8 cellular contexts compared by ENCODE assay signal in the genomic region with DNA sequence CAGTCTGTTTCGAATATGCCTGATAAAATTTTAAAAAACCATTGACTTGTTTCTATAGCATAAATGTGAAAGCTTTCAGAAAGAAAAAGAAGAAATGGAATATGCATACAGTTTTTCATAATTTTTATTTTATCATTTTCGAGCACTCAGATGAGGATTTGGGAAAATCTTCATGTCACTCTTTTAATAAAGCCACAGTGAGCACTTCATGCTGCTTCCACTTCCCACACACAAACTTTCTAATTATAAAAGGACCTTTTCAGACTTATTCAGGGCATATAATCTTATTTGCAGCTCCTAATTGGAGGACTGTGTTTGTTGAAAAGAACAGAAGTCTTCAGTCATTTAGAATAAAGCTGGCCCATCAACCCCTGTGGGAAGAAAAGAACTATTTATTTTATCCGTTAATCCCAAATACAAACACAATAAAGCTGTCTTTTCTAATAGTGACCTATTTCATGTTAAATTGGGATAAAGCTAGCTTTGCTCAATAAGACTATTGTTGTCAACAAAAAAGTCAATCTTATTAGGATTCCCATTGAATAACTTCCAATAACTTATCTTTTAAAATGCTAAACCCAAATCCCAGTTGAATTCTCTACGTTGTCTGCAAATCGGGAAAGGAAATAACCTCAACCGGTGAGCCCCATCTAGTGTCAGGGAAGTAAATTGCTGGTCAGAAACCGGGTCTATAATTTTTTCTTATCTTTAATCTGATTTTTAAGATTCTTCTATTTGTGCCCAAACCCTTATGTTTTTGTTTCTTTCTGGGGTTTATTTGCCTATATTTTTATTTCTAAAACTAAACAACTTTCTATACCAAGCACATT.
DNase-seq lines count a peak whose midpoint lies in the region; ATAC-seq and TF ChIP-seq lines count a peak whose summit lies in the region.

No MANE protein-coding gene starts in this region.

- no peak overlapping the region for H3K4me3 ChIP-seq in right lobe of liver

- WGBS in right lobe of liver (ENCODE audit: insufficient coverage, low coverage, low lambda C conversion rate, missing lambda C conversion rate): 13% methylated on average over 7 of the region's 7 CpGs

- no peaks in the 10 kb centered on the region for H3K36me3 ChIP-seq in right lobe of liver

- no peaks in the 10 kb centered on the region for H3K27me3 ChIP-seq in right lobe of liver

- H3K4me1 Mint-ChIP-seq in stimulated activated naive B cell treated with anti-CD40 and anti-IgM and Interleukin-4, amounts not matched to agents 10 μg/mL and 1 μg/mL and 100 μg/mL, for 72 hours: no peaks in the 10 kb centered on the region
- H3K4me1 Mint-ChIP-seq in activated T-helper 17 cell treated with anti-CD3 and anti-CD28 coated beads, Interleukin-2, amount 50 U/mL, for 72 hours: no peaks in the 10 kb centered on the region

- peaks cover 17 to 22% of the 10 kb centered on the region in 2 donors for H3K27me3 Mint-ChIP-seq in stimulated activated naive B cell treated with anti-CD40 and anti-IgM and Interleukin-4, amounts not matched to agents 10 μg/mL and 1 μg/mL and 100 μg/mL, for 72 hours
- peaks cover 21% of the 10 kb centered on the region for H3K27me3 Mint-ChIP-seq in activated T-helper 17 cell treated with anti-CD3 and anti-CD28 coated beads, Interleukin-2, amount 50 U/mL, for 72 hours

- H3K9me3 ChIP-seq in right lobe of liver: no peaks in the 10 kb centered on the region

- H3K27ac ChIP-seq in caudate nucleus (ENCODE audit: low read depth, low read length) (peak overlapping the region; percentile 22), right lobe of liver (no peak overlapping the region)

- no peak overlapping the region for H3K27ac Mint-ChIP-seq in stimulated activated naive B cell treated with anti-CD40 and anti-IgM and Interleukin-4, amounts not matched to agents 10 μg/mL and 1 μg/mL and 100 μg/mL, for 72 hours
- H3K27ac Mint-ChIP-seq in activated T-helper 17 cell treated with anti-CD3 and anti-CD28 coated beads, Interleukin-2, amount 50 U/mL, for 72 hours: no peak overlapping the region

- peak; percentile 52 to 72 (median 64) for ATAC-seq in right lobe of liver
- no peak for ATAC-seq in stimulated activated naive B cell treated with anti-CD40 and anti-IgM and Interleukin-4, amounts not matched to agents 10 μg/mL and 1 μg/mL and 100 μg/mL, for 72 hours (replicated peaks)
- no peak for ATAC-seq in HG02970 (IDR thresholded peaks at IDR 0.05; ENCODE audit: low FRiP score, unreplicated experiment)
- ATAC-seq in activated T-helper 17 cell treated with anti-CD3 and anti-CD28 coated beads, Interleukin-2, amount 50 U/mL, for 72 hours (replicated peaks): no peak

- H3K9me3 Mint-ChIP-seq in stimulated activated naive B cell treated with anti-CD40 and anti-IgM and Interleukin-4, amounts not matched to agents 10 μg/mL and 1 μg/mL and 100 μg/mL, for 72 hours: peaks cover 0 to 1% of the 10 kb centered on the region in 2 donors
- no peaks in the 10 kb centered on the region for H3K9me3 Mint-ChIP-seq in activated T-helper 17 cell treated with anti-CD3 and anti-CD28 coated beads, Interleukin-2, amount 50 U/mL, for 72 hours

- no peak for TF ChIP-seq POLR2A in right lobe of liver (IDR thresholded peaks at IDR 0.05)

- no peaks in the 10 kb centered on the region for H3K4me1 ChIP-seq in right lobe of liver

- intact Hi-C loops in right lobe of liver (cut with DNase I): loop anchor here in 1 of 2 donors (10.0 kb wide), 1 partner anchor 116 kb away; no protein-coding TSS in a partner anchor

- TF ChIP-seq CTCF in right lobe of liver (IDR thresholded peaks at IDR 0.05): peak; percentile 59 to 73 (median 65)

- no peak overlapping the region for H3K4me3 Mint-ChIP-seq in stimulated activated naive B cell treated with anti-CD40 and anti-IgM and Interleukin-4, amounts not matched to agents 10 μg/mL and 1 μg/mL and 100 μg/mL, for 72 hours
- no peak overlapping the region for H3K4me3 Mint-ChIP-seq in activated T-helper 17 cell treated with anti-CD3 and anti-CD28 coated beads, Interleukin-2, amount 50 U/mL, for 72 hours

- H3K36me3 Mint-ChIP-seq in stimulated activated naive B cell treated with anti-CD40 and anti-IgM and Interleukin-4, amounts not matched to agents 10 μg/mL and 1 μg/mL and 100 μg/mL, for 72 hours: no peaks in the 10 kb centered on the region
- H3K36me3 Mint-ChIP-seq in activated T-helper 17 cell treated with anti-CD3 and anti-CD28 coated beads, Interleukin-2, amount 50 U/mL, for 72 hours (ENCODE audit: low read depth): no peaks in the 10 kb centered on the region

- DNase-seq in NCI-H1436 (lab: John Stamatoyannopoulos, UW): peak; percentile 3
- no peak for DNase-seq in NCI-H1436 treated with DMSO at 0.1 percent for 48 hours (lab: John Stamatoyannopoulos, UW)
- peak; percentile 53 for DNase-seq in NCI-H2029 treated with DMSO at 0.1 percent for 48 hours (lab: John Stamatoyannopoulos, UW)
- peak in 27 of 61 donors; percentile 0 to 57 (median 7) for DNase-seq in caudate nucleus (lab: John Stamatoyannopoulos, UW)
- DNase-seq in right lobe of liver: no peak
- no peak for DNase-seq in stimulated activated naive B cell treated with anti-CD40 and anti-IgM and Interleukin-4, amounts not matched to agents 10 μg/mL and 1 μg/mL and 100 μg/mL, for 72 hours

Comparison
In these comparisons a context has a peak if more than half of its experiments do, and no peak if none do; other contexts are left out.
1. DNase-seq: peak in NCI-H1436 (single experiment) and NCI-H2029 treated with DMSO at 0.1 percent for 48 hours (single experiment); none in NCI-H1436 treated with DMSO at 0.1 percent for 48 hours (single experiment), right lobe of liver (0 of 3) and stimulated activated naive B cell treated with anti-CD40 and anti-IgM and Interleukin-4, amounts not matched to agents 10 μg/mL and 1 μg/mL and 100 μg/mL, for 72 hours (single experiment).
2. ATAC-seq: peak in right lobe of liver (4 of 4); none in stimulated activated naive B cell treated with anti-CD40 and anti-IgM and Interleukin-4, amounts not matched to agents 10 μg/mL and 1 μg/mL and 100 μg/mL, for 72 hours (0 of 2), HG02970 (single experiment) and activated T-helper 17 cell treated with anti-CD3 and anti-CD28 coated beads, Interleukin-2, amount 50 U/mL, for 72 hours (single experiment).